Comparison of ENCODE assay signal across 1 cellular context in genomic region chr1:27321813-27322568, GRCh38.
TF ChIP-seq lines count a peak whose summit lies in the region.

A gene with protein sequence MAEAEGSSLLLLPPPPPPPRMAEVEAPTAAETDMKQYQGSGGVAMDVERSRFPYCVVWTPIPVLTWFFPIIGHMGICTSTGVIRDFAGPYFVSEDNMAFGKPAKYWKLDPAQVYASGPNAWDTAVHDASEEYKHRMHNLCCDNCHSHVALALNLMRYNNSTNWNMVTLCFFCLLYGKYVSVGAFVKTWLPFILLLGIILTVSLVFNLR (plus strand): TSS chr1:27322163. CDS start chr1:27322198, 35 bp downstream.

TF ChIP-seq in K562, 482 proteins besides CTCF, POLR2A, EP300 and RAD21 (continued from another document and continues in another):
- TF ChIP-seq PRDM10 (IDR thresholded peaks at IDR 0.05; ENCODE audit: partially characterized antibody) (peak; percentile 90), YY1 (IDR thresholded peaks at IDR 0.05; ENCODE audit: borderline replicate concordance in 1 of 3, control insufficient read depth in 1 of 3, extremely low read depth in 1 of 3, insufficient read depth in 3 of 3, insufficient read length in 1 of 3, insufficient replicate concordance in 2 of 3, low read depth in 1 of 3, low read length in 2 of 3) (peak; percentile 65 to 95 (median 88)), SMARCC2 (IDR thresholded peaks at IDR 0.05; ENCODE audit: low read depth) (no peak), CXXC5 (CRISPR knock-in tag; IDR thresholded peaks at IDR 0.05) (peak; percentile 98), ZNF146 (CRISPR knock-in tag; IDR thresholded peaks at IDR 0.05; ENCODE audit: unreplicated experiment) (no peak), SRSF7 (optimal IDR thresholded peaks at IDR 0.05; ENCODE audit: low read depth, low read length) (no peak), KLF16 (IDR thresholded peaks at IDR 0.05) (peak; percentile 73), MITF (IDR thresholded peaks at IDR 0.05) (0 out of 2 replicates have a peak, but pooled peaks have one; percentile 65), GMEB1 (CRISPR knock-in tag; IDR thresholded peaks at IDR 0.05) (peak; percentile 81), LARP7 (IDR thresholded peaks at IDR 0.05) (no peak), ZEB2 (IDR thresholded peaks at IDR 0.05) (peak; percentile 99), MXI1 (IDR thresholded peaks at IDR 0.05; ENCODE audit: low read depth, low read length) (peak; percentile 87), DDX20 (tag; IDR thresholded peaks at IDR 0.05; ENCODE audit: low read depth) (no peak), ZNF778 (CRISPR knock-in tag; IDR thresholded peaks at IDR 0.05) (no peak), TAF1 (IDR thresholded peaks at IDR 0.05; ENCODE audit: control insufficient read depth, extremely low read depth, insufficient read depth, low read length, severe bottlenecking) (peak; percentile 92), GATA2 (CRISPR knock-in tag; IDR thresholded peaks at IDR 0.05) (no peak), ZNF133 (CRISPR knock-in tag; IDR thresholded peaks at IDR 0.05) (no peak), SRSF9 (IDR thresholded peaks at IDR 0.05; ENCODE audit: borderline replicate concordance, low read depth, low read length) (no peak), ZKSCAN3 (CRISPR knock-in tag; IDR thresholded peaks at IDR 0.05) (peak; percentile 63; the same call in 1 of the 2 replicates), PHB (CRISPR knock-in tag; IDR thresholded peaks at IDR 0.05) (no peak), TRIM28 (IDR thresholded peaks at IDR 0.05) (peak; percentile 38; the same call in 1 of the 2 replicates), ZNF212 (CRISPR knock-in tag; IDR thresholded peaks at IDR 0.05) (no peak), RFX7 (CRISPR knock-in tag; IDR thresholded peaks at IDR 0.05) (no peak), SMAD4 (CRISPR knock-in tag; conservative IDR thresholded peaks at IDR 0.05) (peak; percentile 98), SAP30 (IDR thresholded peaks at IDR 0.05; ENCODE audit: borderline replicate concordance, insufficient read depth, low read depth, low read length, poor library complexity, severe bottlenecking) (peak; percentile 88), ETV6 (IDR thresholded peaks at IDR 0.05; ENCODE audit: borderline replicate concordance in 1 of 2, low read depth in 2 of 2, low read length in 1 of 2) (peak; percentile 87; a peak in 3 of 4 replicates), ETV6 (CRISPR knock-in tag; IDR thresholded peaks at IDR 0.05; ENCODE audit: borderline replicate concordance) (peak; percentile 96; the same call in 1 of the 2 replicates), IRF1 (CRISPR knock-in tag; IDR thresholded peaks at IDR 0.05; ENCODE audit: borderline replicate concordance) (peak; percentile 92), ARHGAP35 (IDR thresholded peaks at IDR 0.05; ENCODE audit: partially characterized antibody) (no peak), ZNF354B (CRISPR knock-in tag; IDR thresholded peaks at IDR 0.05) (no peak), ZBED1 (IDR thresholded peaks at IDR 0.05) (no peak), NFIC (IDR thresholded peaks at IDR 0.05) (peak; percentile 66), CCAR2 (IDR thresholded peaks at IDR 0.05; ENCODE audit: low read depth, low read length) (no peak), HNRNPLL (IDR thresholded peaks at IDR 0.05; ENCODE audit: low read depth, low read length, poor library complexity, severe bottlenecking) (peak; percentile 73), RB1 (IDR thresholded peaks at IDR 0.05; ENCODE audit: low read depth) (peak; percentile 100), ILK (tag; IDR thresholded peaks at IDR 0.05; ENCODE audit: borderline replicate concordance, low read depth) (no peak), SNRNP70 (optimal IDR thresholded peaks at IDR 0.05; ENCODE audit: low read depth, low read length) (no peak), ZNF311 (CRISPR knock-in tag; IDR thresholded peaks at IDR 0.05) (no peak), RNF2 (IDR thresholded peaks at IDR 0.05) (peak; percentile 85; the same call in 1 of the 2 replicates), ESRRB (CRISPR knock-in tag; IDR thresholded peaks at IDR 0.05; ENCODE audit: borderline replicate concordance) (no peak), YBX1 (IDR thresholded peaks at IDR 0.05) (no peak), VEZF1 (CRISPR knock-in tag; IDR thresholded peaks at IDR 0.05) (peak; percentile 91), ZNF224 (CRISPR knock-in tag; IDR thresholded peaks at IDR 0.05) (peak; percentile 88; the same call in 1 of the 2 replicates), MCM5 (IDR thresholded peaks at IDR 0.05; ENCODE audit: low read depth) (no peak)
- TF ChIP-seq, protein P1, sequence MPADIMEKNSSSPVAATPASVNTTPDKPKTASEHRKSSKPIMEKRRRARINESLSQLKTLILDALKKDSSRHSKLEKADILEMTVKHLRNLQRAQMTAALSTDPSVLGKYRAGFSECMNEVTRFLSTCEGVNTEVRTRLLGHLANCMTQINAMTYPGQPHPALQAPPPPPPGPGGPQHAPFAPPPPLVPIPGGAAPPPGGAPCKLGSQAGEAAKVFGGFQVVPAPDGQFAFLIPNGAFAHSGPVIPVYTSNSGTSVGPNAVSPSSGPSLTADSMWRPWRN (IDR thresholded peaks at IDR 0.05; ENCODE audit: low read depth), result no peak
- TF ChIP-seq, protein P2, sequence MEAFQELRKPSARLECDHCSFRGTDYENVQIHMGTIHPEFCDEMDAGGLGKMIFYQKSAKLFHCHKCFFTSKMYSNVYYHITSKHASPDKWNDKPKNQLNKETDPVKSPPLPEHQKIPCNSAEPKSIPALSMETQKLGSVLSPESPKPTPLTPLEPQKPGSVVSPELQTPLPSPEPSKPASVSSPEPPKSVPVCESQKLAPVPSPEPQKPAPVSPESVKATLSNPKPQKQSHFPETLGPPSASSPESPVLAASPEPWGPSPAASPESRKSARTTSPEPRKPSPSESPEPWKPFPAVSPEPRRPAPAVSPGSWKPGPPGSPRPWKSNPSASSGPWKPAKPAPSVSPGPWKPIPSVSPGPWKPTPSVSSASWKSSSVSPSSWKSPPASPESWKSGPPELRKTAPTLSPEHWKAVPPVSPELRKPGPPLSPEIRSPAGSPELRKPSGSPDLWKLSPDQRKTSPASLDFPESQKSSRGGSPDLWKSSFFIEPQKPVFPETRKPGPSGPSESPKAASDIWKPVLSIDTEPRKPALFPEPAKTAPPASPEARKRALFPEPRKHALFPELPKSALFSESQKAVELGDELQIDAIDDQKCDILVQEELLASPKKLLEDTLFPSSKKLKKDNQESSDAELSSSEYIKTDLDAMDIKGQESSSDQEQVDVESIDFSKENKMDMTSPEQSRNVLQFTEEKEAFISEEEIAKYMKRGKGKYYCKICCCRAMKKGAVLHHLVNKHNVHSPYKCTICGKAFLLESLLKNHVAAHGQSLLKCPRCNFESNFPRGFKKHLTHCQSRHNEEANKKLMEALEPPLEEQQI (IDR thresholded peaks at IDR 0.05), result peak; percentile 95
- TF ChIP-seq, protein P3, sequence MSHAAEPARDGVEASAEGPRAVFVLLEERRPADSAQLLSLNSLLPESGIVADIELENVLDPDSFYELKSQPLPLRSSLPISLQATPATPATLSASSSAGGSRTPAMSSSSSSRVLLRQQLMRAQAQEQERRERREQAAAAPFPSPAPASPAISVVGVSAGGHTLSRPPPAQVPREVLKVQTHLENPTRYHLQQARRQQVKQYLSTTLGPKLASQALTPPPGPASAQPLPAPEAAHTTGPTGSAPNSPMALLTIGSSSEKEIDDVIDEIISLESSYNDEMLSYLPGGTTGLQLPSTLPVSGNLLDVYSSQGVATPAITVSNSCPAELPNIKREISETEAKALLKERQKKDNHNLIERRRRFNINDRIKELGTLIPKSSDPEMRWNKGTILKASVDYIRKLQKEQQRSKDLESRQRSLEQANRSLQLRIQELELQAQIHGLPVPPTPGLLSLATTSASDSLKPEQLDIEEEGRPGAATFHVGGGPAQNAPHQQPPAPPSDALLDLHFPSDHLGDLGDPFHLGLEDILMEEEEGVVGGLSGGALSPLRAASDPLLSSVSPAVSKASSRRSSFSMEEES (CRISPR knock-in tag; IDR thresholded peaks at IDR 0.05), result no peak
- TF ChIP-seq, protein P4, sequence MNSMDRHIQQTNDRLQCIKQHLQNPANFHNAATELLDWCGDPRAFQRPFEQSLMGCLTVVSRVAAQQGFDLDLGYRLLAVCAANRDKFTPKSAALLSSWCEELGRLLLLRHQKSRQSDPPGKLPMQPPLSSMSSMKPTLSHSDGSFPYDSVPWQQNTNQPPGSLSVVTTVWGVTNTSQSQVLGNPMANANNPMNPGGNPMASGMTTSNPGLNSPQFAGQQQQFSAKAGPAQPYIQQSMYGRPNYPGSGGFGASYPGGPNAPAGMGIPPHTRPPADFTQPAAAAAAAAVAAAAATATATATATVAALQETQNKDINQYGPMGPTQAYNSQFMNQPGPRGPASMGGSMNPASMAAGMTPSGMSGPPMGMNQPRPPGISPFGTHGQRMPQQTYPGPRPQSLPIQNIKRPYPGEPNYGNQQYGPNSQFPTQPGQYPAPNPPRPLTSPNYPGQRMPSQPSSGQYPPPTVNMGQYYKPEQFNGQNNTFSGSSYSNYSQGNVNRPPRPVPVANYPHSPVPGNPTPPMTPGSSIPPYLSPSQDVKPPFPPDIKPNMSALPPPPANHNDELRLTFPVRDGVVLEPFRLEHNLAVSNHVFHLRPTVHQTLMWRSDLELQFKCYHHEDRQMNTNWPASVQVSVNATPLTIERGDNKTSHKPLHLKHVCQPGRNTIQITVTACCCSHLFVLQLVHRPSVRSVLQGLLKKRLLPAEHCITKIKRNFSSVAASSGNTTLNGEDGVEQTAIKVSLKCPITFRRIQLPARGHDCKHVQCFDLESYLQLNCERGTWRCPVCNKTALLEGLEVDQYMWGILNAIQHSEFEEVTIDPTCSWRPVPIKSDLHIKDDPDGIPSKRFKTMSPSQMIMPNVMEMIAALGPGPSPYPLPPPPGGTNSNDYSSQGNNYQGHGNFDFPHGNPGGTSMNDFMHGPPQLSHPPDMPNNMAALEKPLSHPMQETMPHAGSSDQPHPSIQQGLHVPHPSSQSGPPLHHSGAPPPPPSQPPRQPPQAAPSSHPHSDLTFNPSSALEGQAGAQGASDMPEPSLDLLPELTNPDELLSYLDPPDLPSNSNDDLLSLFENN (IDR thresholded peaks at IDR 0.05; ENCODE audit: low read depth in 2 of 2, low read length in 2 of 2), result peak; percentile 38 to 57; a peak in 2 of 4 replicates
